In genomic region chr2:155679647-155680046, GRCh38 we compare ENCODE assay signal across 14 cellular contexts.
DNase-seq lines count a peak whose midpoint lies in the region; ATAC-seq, FAIRE-seq and TF ChIP-seq lines count a peak whose summit lies in the region.
"Had no signal": no experiment of that assay in that cellular context is flagged by ENCODE, and none has a peak within 500 bp of the region (broad histone marks: within the 10 kb centered on the region; RNA-seq: fewer than 3 reads in every experiment).

No MANE protein-coding gene starts in this region.

- DNase-seq in epithelial cell of esophagus (ENCODE audit: low read depth) (peak; percentile 1), urothelium cell line (ENCODE audit: low spot score) (no peak), amniotic stem cell (lab: John Stamatoyannopoulos, UW) (no peak)
- DNase-seq: AML-193; HFFc6; KBM-7; NCI-H1092 treated with DMSO at 0.1 percent for 48 hours; NK-92 treated with Interleukin-12 subunit alpha and Interleukin-12 subunit beta, amount 100 ng/mL, for 24 hours; T-helper 2 cell had no signal

- no peak for FAIRE-seq in urothelium cell line (lab: Jason Lieb, UNC)
- FAIRE-seq: GM19239 had no signal

- no peak for TF ChIP-seq CTCF in epithelial cell of esophagus (IDR thresholded peaks at IDR 0.05; ENCODE audit: insufficient read depth, low read depth, low read length, missing control alignments)

- ATAC-seq in GM18861 (IDR thresholded peaks at IDR 0.05; ENCODE audit: unreplicated experiment) = peak; percentile 86
- peak; percentile 82 for ATAC-seq in GM19463 (IDR thresholded peaks at IDR 0.05; ENCODE audit: unreplicated experiment)
- ATAC-seq in HG03432 (IDR thresholded peaks at IDR 0.05; ENCODE audit: unreplicated experiment) = peak; percentile 88
- no peak for ATAC-seq in HG03139 (IDR thresholded peaks at IDR 0.05; ENCODE audit: unreplicated experiment)

- no peak overlapping the region for H3K4me3 ChIP-seq in epithelial cell of esophagus (ENCODE audit: low read length)
